Comparison of ENCODE assay signal across 9 cellular contexts in the genomic region with DNA sequence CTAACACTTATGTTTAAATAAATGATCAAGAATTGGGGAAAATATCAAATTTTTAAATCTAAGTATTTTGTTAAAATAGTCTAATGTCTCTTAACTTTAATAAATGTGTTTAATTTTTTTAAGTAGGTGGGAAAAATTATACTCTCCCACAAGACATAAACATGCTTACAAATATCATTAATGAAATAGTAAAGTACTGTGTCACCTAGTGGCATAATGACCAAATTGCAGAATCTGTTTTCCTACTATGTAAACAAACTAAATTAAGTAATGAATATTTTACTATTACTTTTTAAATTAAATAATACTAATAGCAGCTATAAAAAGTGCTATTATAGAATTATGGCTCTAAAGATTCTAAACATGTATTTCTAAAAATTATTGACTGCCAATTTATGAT. TPM values are rescaled to one million over a fixed set of nuclear protein-coding genes. Genes with fewer than 3 reads are reported as not detected.
A peak's percentile ranks its signal among the peaks of the same experiment; 100 is the strongest.
DNase-seq lines count a peak whose midpoint lies in the region; ATAC-seq and TF ChIP-seq lines count a peak whose summit lies in the region.
"Had no signal": no experiment of that assay in that cellular context is flagged by ENCODE, and none has a peak within 500 bp of the region (broad histone marks: within the 10 kb centered on the region; RNA-seq: fewer than 3 reads in every experiment).

No MANE protein-coding gene starts in this region.

- H3K4me3 ChIP-seq in colonic mucosa (no peak overlapping the region), psoas muscle (no peak overlapping the region), brain microvascular endothelial cell (ENCODE audit: low read depth, low read length) (no peak overlapping the region)
- H3K4me3 ChIP-seq: skin epidermis had no signal

- ATAC-seq in psoas muscle: no peak

- peak; percentile 27 for TF ChIP-seq CTCF in colonic mucosa (IDR thresholded peaks at IDR 0.05)
- peak; percentile 34 for TF ChIP-seq CTCF in psoas muscle (IDR thresholded peaks at IDR 0.05)
- TF ChIP-seq CTCF in brain microvascular endothelial cell (IDR thresholded peaks at IDR 0.05; ENCODE audit: low read depth, low read length, missing control alignments): no peak

- H3K9me3 ChIP-seq in colonic mucosa (no peaks in the 10 kb centered on the region), psoas muscle (no peaks in the 10 kb centered on the region)

- no peak overlapping the region for H3K27ac ChIP-seq in colonic mucosa
- no peak overlapping the region for H3K27ac ChIP-seq in psoas muscle
- H3K27ac ChIP-seq in brain microvascular endothelial cell: no peak overlapping the region
- H3K27ac ChIP-seq: skin epidermis had no signal

- in situ Hi-C loops in brain microvascular endothelial cell (cut with HindIII; ENCODE audit: low pct_ligation_motif_present, low sequenced_read_pairs) (no loop called here), G401 (cut with HindIII; ENCODE audit: low sequenced_read_pairs) (no loop called here)

- DNase-seq in DMS153 treated with DMSO at 0.1 percent for 48 hours (lab: John Stamatoyannopoulos, UW; ENCODE audit: unreplicated experiment): peak; percentile 18
- DNase-seq in DMS153 (lab: John Stamatoyannopoulos, UW): no peak
- DNase-seq in LHCN-M2 (ENCODE audit: low read depth): peak; percentile 6
- no peak for DNase-seq in colonic mucosa
- DNase-seq in psoas muscle: no peak
- no peak for DNase-seq in brain microvascular endothelial cell
- no peak for DNase-seq in NCI-H446 treated with DMSO at 0.1 percent for 48 hours (lab: John Stamatoyannopoulos, UW)
- DNase-seq in G401 (ENCODE audit: low spot score): no peak

- H3K9ac ChIP-seq in colonic mucosa (ENCODE audit: low read depth in 2 of 2, low read length in 2 of 2): no peak overlapping the region

- H3K4me1 ChIP-seq in colonic mucosa: no peaks in the 10 kb centered on the region
- no peaks in the 10 kb centered on the region for H3K4me1 ChIP-seq in psoas muscle

- intact Hi-C loops in colonic mucosa (cut with DNase I): no loop called here
- intact Hi-C loops in psoas muscle (cut with DNase I): no loop called here

- H3K36me3 ChIP-seq in colonic mucosa (no peaks in the 10 kb centered on the region), psoas muscle (ENCODE audit: insufficient read depth in 1 of 2, low read depth in 1 of 2) (peaks cover 0 to 10% of the 10 kb centered on the region in 2 donors), brain microvascular endothelial cell (replicated peaks) (peaks cover 2% of the 10 kb centered on the region)

- no peaks in the 10 kb centered on the region for H3K27me3 ChIP-seq in colonic mucosa
- H3K27me3 ChIP-seq in psoas muscle (ENCODE audit: insufficient read depth in 3 of 3, low read length in 2 of 3): no peaks in the 10 kb centered on the region
- no peaks in the 10 kb centered on the region for H3K27me3 ChIP-seq in brain microvascular endothelial cell (replicated peaks)

RNA-seq across cellular contexts. Expression of a gene that starts 52.0 kb away (rescaled TPM):
- 14.2 and 20.1 TPM in 2 replicates for total RNA-seq in LHCN-M2 (2014; rRNA removed)
- 2.7 TPM for polyA plus RNA-seq in LHCN-M2 (2012)
- total RNA-seq in colonic mucosa: 1 to 10 TPM; 3.2 to 9.6 TPM
- 1 to 10 TPM; 3.5 to 5.5 (median 4.9) TPM for total RNA-seq in psoas muscle
- polyA plus RNA-seq in psoas muscle: 10 to 100 TPM in 1 of 3 donors, 1 to 10 TPM in 2; 8.1 to 13.9 (median 8.5) TPM
- 12.6 and 15.7 TPM in 2 replicates for total RNA-seq in G401 (2014; rRNA removed; shearing (Covaris generic))

Comparison
In these comparisons a context has a peak if more than half of its experiments do, and no peak if none do; other contexts are left out.
1. DNase-seq: peak in DMS153 treated with DMSO at 0.1 percent for 48 hours (single experiment) and LHCN-M2 (single experiment); none in DMS153 (single experiment), colonic mucosa (single experiment), psoas muscle (0 of 2), brain microvascular endothelial cell (single experiment), NCI-H446 treated with DMSO at 0.1 percent for 48 hours (single experiment) and G401 (single experiment).